ENCODE assay signal across 9 cellular contexts in the genomic region with DNA sequence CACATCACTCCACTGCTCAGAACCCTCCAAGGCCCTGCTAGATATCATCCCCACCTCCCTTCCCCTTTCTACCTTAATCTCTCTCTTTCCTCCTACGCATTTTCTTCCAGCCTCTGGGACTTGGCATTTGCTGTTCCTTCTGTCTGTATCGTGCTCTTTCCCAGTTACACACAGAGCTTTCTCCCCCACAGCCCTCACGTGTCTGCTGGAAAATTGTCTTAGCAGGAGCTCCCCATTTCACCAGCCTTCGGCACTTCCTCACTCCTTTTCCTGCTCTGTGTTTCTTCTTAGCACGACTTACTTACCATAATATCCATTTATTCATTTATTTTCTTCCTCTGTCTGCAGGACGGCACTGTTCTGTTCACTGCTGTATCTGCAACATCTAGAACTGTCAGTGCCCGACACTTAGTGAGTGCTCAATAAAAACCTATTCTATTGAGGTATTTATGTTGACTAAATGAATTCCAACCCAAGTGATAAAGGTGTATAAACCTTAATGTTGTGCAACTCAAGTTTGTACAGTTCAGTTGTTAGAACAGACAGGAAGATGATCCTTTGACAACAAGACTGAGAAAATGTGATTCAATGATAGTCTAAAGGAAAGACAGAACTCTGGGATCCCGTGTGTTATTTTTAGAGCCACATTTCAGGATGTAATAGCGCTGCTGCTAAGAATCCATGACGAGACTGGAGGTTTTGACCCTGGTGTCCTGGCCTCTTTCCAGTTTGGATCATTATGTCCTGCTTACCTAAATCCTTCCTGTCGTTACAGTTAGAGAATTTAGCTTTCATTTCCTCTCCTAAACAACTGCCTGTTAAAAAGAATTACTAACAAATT.
DNase-seq lines count a peak whose midpoint lies in the region; TF ChIP-seq lines count a peak whose summit lies in the region.
"Had no signal": no experiment of that assay in that cellular context is flagged by ENCODE, and none has a peak within 500 bp of the region (broad histone marks: within the 10 kb centered on the region; RNA-seq: fewer than 3 reads in every experiment).

No MANE protein-coding gene starts in this region.

- H2AFZ ChIP-seq in MM.1S (ENCODE audit: low read length): no peak overlapping the region

- no peaks in the 10 kb centered on the region for H3K36me3 Mint-ChIP-seq in Caco-2 (ENCODE audit: insufficient read depth, unreplicated experiment)
- no peaks in the 10 kb centered on the region for H3K36me3 Mint-ChIP-seq in activated T-helper 2 cell treated with anti-CD3 and anti-CD28 coated beads, Interferon-gamma antibody, Interleukin-2, Interleukin-4, amounts not matched to agents 10 μg/mL and 5 μg/mL and 100 μg/mL, durations not matched to agents 14 hours and 24 hours and 36 hours (ENCODE audit: low read depth)
- H3K36me3 Mint-ChIP-seq: CD8-positive, alpha-beta T cell had no signal

- no peak overlapping the region for H3K27ac Mint-ChIP-seq in Caco-2 (ENCODE audit: unreplicated experiment)
- no peak overlapping the region for H3K27ac Mint-ChIP-seq in activated T-helper 2 cell treated with anti-CD3 and anti-CD28 coated beads, Interferon-gamma antibody, Interleukin-2, Interleukin-4, amounts not matched to agents 10 μg/mL and 5 μg/mL and 100 μg/mL, durations not matched to agents 14 hours and 24 hours and 36 hours
- H3K27ac Mint-ChIP-seq: CD8-positive, alpha-beta T cell had no signal

- no peaks in the 10 kb centered on the region for H4K20me1 ChIP-seq in MM.1S (ENCODE audit: insufficient read depth, low read length)

- H3K36me3 ChIP-seq in MM.1S (replicated peaks; ENCODE audit: insufficient read depth, low read length) (no peaks in the 10 kb centered on the region), Caco-2 (ENCODE audit: control insufficient read depth, insufficient read depth, low read length) (no peaks in the 10 kb centered on the region)

- H3K4me1 ChIP-seq in MM.1S (ENCODE audit: low read length) (no peaks in the 10 kb centered on the region), Caco-2 (peaks cover 11% of the 10 kb centered on the region)

- no peak overlapping the region for H3K4me2 ChIP-seq in MM.1S (ENCODE audit: low read depth, low read length)

- H3K27me3 Mint-ChIP-seq in Caco-2 (ENCODE audit: insufficient read depth, unreplicated experiment): peaks cover 5% of the 10 kb centered on the region
- H3K27me3 Mint-ChIP-seq in activated T-helper 2 cell treated with anti-CD3 and anti-CD28 coated beads, Interferon-gamma antibody, Interleukin-2, Interleukin-4, amounts not matched to agents 10 μg/mL and 5 μg/mL and 100 μg/mL, durations not matched to agents 14 hours and 24 hours and 36 hours (ENCODE audit: low read depth): no peaks in the 10 kb centered on the region

- DNase-seq in AG08396 (ENCODE audit: low spot score) (peak; percentile 12), MM.1S (peak; percentile 3), fibroblast of peridontal ligament (ENCODE audit: extremely low read depth) (peak; percentile 49), myocyte (ENCODE audit: low read depth) (peak; percentile 46), HEK293T (ENCODE audit: extremely low spot score) (no peak), Caco-2 (no peak), mesenteric fat pad (ENCODE audit: low spot score) (no peak)
- no peak for DNase-seq in activated T-helper 2 cell treated with anti-CD3 and anti-CD28 coated beads, Interferon-gamma antibody, Interleukin-2, Interleukin-4, amounts not matched to agents 10 μg/mL and 5 μg/mL and 100 μg/mL, durations not matched to agents 14 hours and 24 hours and 36 hours (ENCODE audit: low spot score)
- DNase-seq: CD8-positive, alpha-beta T cell had no signal

- no peaks in the 10 kb centered on the region for H3K9me3 Mint-ChIP-seq in Caco-2 (ENCODE audit: unreplicated experiment)
- no peaks in the 10 kb centered on the region for H3K9me3 Mint-ChIP-seq in activated T-helper 2 cell treated with anti-CD3 and anti-CD28 coated beads, Interferon-gamma antibody, Interleukin-2, Interleukin-4, amounts not matched to agents 10 μg/mL and 5 μg/mL and 100 μg/mL, durations not matched to agents 14 hours and 24 hours and 36 hours
- H3K9me3 Mint-ChIP-seq: CD8-positive, alpha-beta T cell had no signal

- H3K4me3 ChIP-seq in MM.1S (ENCODE audit: low read length) (no peak overlapping the region), Caco-2 (ENCODE audit: low read depth, low read length) (no peak overlapping the region)

- H3K79me2 ChIP-seq in MM.1S (ENCODE audit: low read length): no peaks in the 10 kb centered on the region

- TF ChIP-seq CTCF in MM.1S (IDR thresholded peaks at IDR 0.05; ENCODE audit: low read length) (no peak), Caco-2 (IDR thresholded peaks at IDR 0.05; ENCODE audit: insufficient read depth in 1 of 2, low read depth in 1 of 2, low read length in 1 of 2, severe bottlenecking in 1 of 2, unreplicated experiment in 1 of 2) (no peak)

- H3K9me3 ChIP-seq in MM.1S (replicated peaks; ENCODE audit: insufficient read depth, low read length) (no peaks in the 10 kb centered on the region), Caco-2 (no peaks in the 10 kb centered on the region)

- H3F3A ChIP-seq in MM.1S (ENCODE audit: insufficient read depth, low read length): no peaks in the 10 kb centered on the region

- H3K4me3 Mint-ChIP-seq in Caco-2 (ENCODE audit: unreplicated experiment): no peak overlapping the region
- no peak overlapping the region for H3K4me3 Mint-ChIP-seq in activated T-helper 2 cell treated with anti-CD3 and anti-CD28 coated beads, Interferon-gamma antibody, Interleukin-2, Interleukin-4, amounts not matched to agents 10 μg/mL and 5 μg/mL and 100 μg/mL, durations not matched to agents 14 hours and 24 hours and 36 hours (ENCODE audit: low read depth)
- H3K4me3 Mint-ChIP-seq: CD8-positive, alpha-beta T cell had no signal

- BruUV-seq in Caco-2 (replicated peaks; lab: Mats Ljungman, UMichigan): no TSS peak

- H3K4me1 Mint-ChIP-seq in Caco-2 (ENCODE audit: low read depth, unreplicated experiment): no peaks in the 10 kb centered on the region
- no peaks in the 10 kb centered on the region for H3K4me1 Mint-ChIP-seq in activated T-helper 2 cell treated with anti-CD3 and anti-CD28 coated beads, Interferon-gamma antibody, Interleukin-2, Interleukin-4, amounts not matched to agents 10 μg/mL and 5 μg/mL and 100 μg/mL, durations not matched to agents 14 hours and 24 hours and 36 hours (ENCODE audit: low read depth)

- no peak overlapping the region for H3K27ac ChIP-seq in MM.1S (ENCODE audit: low read length)

- H3K27me3 ChIP-seq in MM.1S (replicated peaks; ENCODE audit: insufficient read depth, low read length): no peaks in the 10 kb centered on the region
- H3K27me3 ChIP-seq in Caco-2 (replicated peaks; ENCODE audit: control insufficient read depth, insufficient read depth, low read length): no peaks in the 10 kb centered on the region

- CTCF ChIA-PET in HEK293T (lab: Yijun Ruan, JAX): no interaction called here
- CTCF ChIA-PET in Caco-2 (lab: Charles Lee): interaction anchor here (0.7 kb wide), 1 partner anchor 9 kb away, joined by 3 read pairs; no protein-coding TSS in a partner anchor

- no peaks in the 10 kb centered on the region for H3K9me2 ChIP-seq in MM.1S (replicated peaks; ENCODE audit: insufficient read depth, low read length)

- intact Hi-C loops in Caco-2 (cut with micrococcal nuclease; ENCODE audit: unreplicated experiment): no loop called here
- intact Hi-C loops in activated T-helper 2 cell treated with anti-CD3 and anti-CD28 coated beads, Interferon-gamma antibody, Interleukin-2, Interleukin-4, amounts not matched to agents 10 μg/mL and 5 μg/mL and 100 μg/mL, durations not matched to agents 14 hours and 24 hours and 36 hours (cut with micrococcal nuclease): no loop called here

- no peak overlapping the region for H3K9ac ChIP-seq in MM.1S (ENCODE audit: low read length)

- POLR2A ChIA-PET in HEK293T (lab: Yijun Ruan, JAX): no interaction called here
- POLR2A ChIA-PET in Caco-2 (lab: Charles Lee): no interaction called here

TF ChIP-seq in HEK293T, 16 proteins besides CTCF, POLR2A, EP300 and RAD21:
- no peak for TF ChIP-seq SUZ12 (IDR thresholded peaks at IDR 0.05)
- TF ChIP-seq, protein P1, sequence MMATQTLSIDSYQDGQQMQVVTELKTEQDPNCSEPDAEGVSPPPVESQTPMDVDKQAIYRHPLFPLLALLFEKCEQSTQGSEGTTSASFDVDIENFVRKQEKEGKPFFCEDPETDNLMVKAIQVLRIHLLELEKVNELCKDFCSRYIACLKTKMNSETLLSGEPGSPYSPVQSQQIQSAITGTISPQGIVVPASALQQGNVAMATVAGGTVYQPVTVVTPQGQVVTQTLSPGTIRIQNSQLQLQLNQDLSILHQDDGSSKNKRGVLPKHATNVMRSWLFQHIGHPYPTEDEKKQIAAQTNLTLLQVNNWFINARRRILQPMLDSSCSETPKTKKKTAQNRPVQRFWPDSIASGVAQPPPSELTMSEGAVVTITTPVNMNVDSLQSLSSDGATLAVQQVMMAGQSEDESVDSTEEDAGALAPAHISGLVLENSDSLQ (IDR thresholded peaks at IDR 0.05): no peak
- no peak for TF ChIP-seq FOXA1 (IDR thresholded peaks at IDR 0.05)
- TF ChIP-seq FOXM1 (IDR thresholded peaks at IDR 0.05; ENCODE audit: borderline replicate concordance): no peak
- no peak for TF ChIP-seq FOXK2 (IDR thresholded peaks at IDR 0.05)
- no peak for TF ChIP-seq L3MBTL2 (conservative IDR thresholded peaks at IDR 0.05)
- TF ChIP-seq LEF1 (IDR thresholded peaks at IDR 0.05; ENCODE audit: borderline replicate concordance): no peak

Comparison
In these comparisons a context has a peak if more than half of its experiments do, and no peak if none do; other contexts are left out.
1. DNase-seq: peak in AG08396 (single experiment), MM.1S (single experiment), fibroblast of peridontal ligament (single experiment) and myocyte (single experiment); none in HEK293T (single experiment), Caco-2 (0 of 2), activated T-helper 2 cell treated with anti-CD3 and anti-CD28 coated beads, Interferon-gamma antibody, Interleukin-2, Interleukin-4, amounts not matched to agents 10 μg/mL and 5 μg/mL and 100 μg/mL, durations not matched to agents 14 hours and 24 hours and 36 hours (single experiment) and mesenteric fat pad (single experiment).